ENCODE assay signal across 8 cellular contexts in genomic region chr13:48595330-48596127, GRCh38. TPM values are rescaled to one million over a fixed set of nuclear protein-coding genes. Genes with fewer than 3 reads are reported as not detected.
DNase-seq lines count a peak whose midpoint lies in the region; ATAC-seq and TF ChIP-seq lines count a peak whose summit lies in the region.

No MANE protein-coding gene starts in this region.

- H3K4me3 ChIP-seq in AG09309 (ENCODE audit: control insufficient read depth, low read depth, low read length), result no peak overlapping the region
- no peak overlapping the region for H3K4me3 ChIP-seq in SK-N-SH (ENCODE audit: low read depth in 2 of 2, low read length in 1 of 2)
- no peak overlapping the region for H3K4me3 ChIP-seq in ascending aorta
- H3K4me3 ChIP-seq in hepatocyte, result no peak overlapping the region

- peak; percentile 77 for ATAC-seq in GM18502 (IDR thresholded peaks at IDR 0.05; ENCODE audit: poor library complexity, unreplicated experiment)
- ATAC-seq in HG03520 (IDR thresholded peaks at IDR 0.05; ENCODE audit: unreplicated experiment), result peak; percentile 59
- no peak for ATAC-seq in HG03159 (IDR thresholded peaks at IDR 0.05; ENCODE audit: unreplicated experiment)

- POLR2A ChIA-PET in SK-N-SH (lab: Yijun Ruan, JAX), result no interaction called here

- H3K4me2 ChIP-seq in SK-N-SH (no peak overlapping the region), hepatocyte (no peak overlapping the region)

- TF ChIP-seq RAD21 in SK-N-SH (IDR thresholded peaks at IDR 0.05; ENCODE audit: low read length), result peak; percentile 91

- CTCF ChIA-PET in SK-N-SH (lab: Yijun Ruan, JAX), result interaction anchor here (0.6 to 9.8 kb wide), 12 partner anchors 10 to 690 kb away, joined by 3 to 102 read pairs (median 3); no protein-coding TSS in a partner anchor

- no peak for TF ChIP-seq EP300 in SK-N-SH (IDR thresholded peaks at IDR 0.05; ENCODE audit: borderline replicate concordance in 1 of 2, low read depth in 1 of 2, low read length in 1 of 2)

- no peaks in the 10 kb centered on the region for H3K36me3 ChIP-seq in SK-N-SH (replicated peaks in 1 of 2; ENCODE audit: control insufficient read depth in 1 of 2, insufficient read depth in 2 of 2, low read length in 1 of 2)
- H3K36me3 ChIP-seq in ascending aorta, result no peaks in the 10 kb centered on the region
- no peaks in the 10 kb centered on the region for H3K36me3 ChIP-seq in hepatocyte (replicated peaks; ENCODE audit: insufficient read depth, low read depth)

- H4K20me1 ChIP-seq in SK-N-SH (ENCODE audit: insufficient read depth) (no peaks in the 10 kb centered on the region), hepatocyte (ENCODE audit: insufficient read depth, poor library complexity, severe bottlenecking) (no peaks in the 10 kb centered on the region)

- no peak overlapping the region for H3K9ac ChIP-seq in SK-N-SH

- H2AFZ ChIP-seq in SK-N-SH (ENCODE audit: low read depth), result no peak overlapping the region
- peak overlapping the region; percentile 16 for H2AFZ ChIP-seq in hepatocyte

- TF ChIP-seq CTCF in AG09309 (IDR thresholded peaks at IDR 0.05; ENCODE audit: control insufficient read depth, insufficient read depth, low read depth, low read length, missing control alignments) (peak; percentile 79), SK-N-SH (IDR thresholded peaks at IDR 0.05) (peak; percentile 80), ascending aorta (IDR thresholded peaks at IDR 0.05) (peak; percentile 31 to 64 (median 47)), hepatocyte (IDR thresholded peaks at IDR 0.05; ENCODE audit: poor library complexity) (peak; percentile 86)

- H3K9me2 ChIP-seq in SK-N-SH, result no peaks in the 10 kb centered on the region
- no peaks in the 10 kb centered on the region for H3K9me2 ChIP-seq in hepatocyte (replicated peaks; ENCODE audit: insufficient read depth)

- H3K79me2 ChIP-seq in SK-N-SH (ENCODE audit: insufficient read depth) (no peaks in the 10 kb centered on the region), hepatocyte (no peaks in the 10 kb centered on the region)

- no peaks in the 10 kb centered on the region for H3K9me3 ChIP-seq in SK-N-SH
- no peaks in the 10 kb centered on the region for H3K9me3 ChIP-seq in ascending aorta
- H3K9me3 ChIP-seq in hepatocyte (ENCODE audit: low read depth), result no peaks in the 10 kb centered on the region

- H3K27me3 ChIP-seq in SK-N-SH (ENCODE audit: insufficient read depth), result no peaks in the 10 kb centered on the region
- no peaks in the 10 kb centered on the region for H3K27me3 ChIP-seq in ascending aorta
- no peaks in the 10 kb centered on the region for H3K27me3 ChIP-seq in hepatocyte

- intact Hi-C loops in ascending aorta (cut with DNase I), result loop anchor here (5.0 kb wide), 2 partner anchors 172 to 687 kb away; no protein-coding TSS in a partner anchor

- H3F3A ChIP-seq in SK-N-SH (replicated peaks; ENCODE audit: insufficient read depth), result peaks cover 9% of the 10 kb centered on the region

- WGBS in SK-N-SH (ENCODE audit: low lambda C conversion rate), result 75% methylated on average over 7 of the region's 7 CpGs
- WGBS in hepatocyte (ENCODE audit: low lambda C conversion rate, missing lambda C conversion rate), result 74% methylated on average over 7 of the region's 7 CpGs

- no peak overlapping the region for H3K27ac ChIP-seq in SK-N-SH (ENCODE audit: low read depth in 2 of 2, low read length in 1 of 2)
- H3K27ac ChIP-seq in ascending aorta, result no peak overlapping the region
- no peak overlapping the region for H3K27ac ChIP-seq in hepatocyte

- H3K4me1 ChIP-seq in SK-N-SH (ENCODE audit: control insufficient read depth in 1 of 2, insufficient read depth in 2 of 2, low read depth in 1 of 2, low read length in 1 of 2) (no peaks in the 10 kb centered on the region), ascending aorta (no peaks in the 10 kb centered on the region), hepatocyte (ENCODE audit: insufficient read depth) (peaks cover 14% of the 10 kb centered on the region)

- peak; percentile 37 for DNase-seq in AG09309 (ENCODE audit: low read depth)
- DNase-seq in SK-N-SH, result peak; percentile 48
- DNase-seq in ascending aorta (ENCODE audit: low spot score in 2 of 2), result no peak
- peak; percentile 82 for DNase-seq in hepatocyte (ENCODE audit: low spot score)
- DNase-seq in stimulated activated CD4-positive, alpha-beta T cell treated with anti-CD3 and anti-CD28 coated beads, Interleukin-12 subunit alpha, Interleukin-12 subunit beta, amount 100 ng/mL, for 4 hours, result peak; percentile 29

TF ChIP-seq in SK-N-SH, 30 proteins besides CTCF, POLR2A, EP300 and RAD21:
- peak; percentile 97 for TF ChIP-seq SMC3 (IDR thresholded peaks at IDR 0.05; ENCODE audit: low read depth, low read length)
- no peak for TF ChIP-seq POLR2AphosphoS5 (IDR thresholded peaks at IDR 0.05; ENCODE audit: low read depth, low read length)
- no peak for TF ChIP-seq SIN3A (IDR thresholded peaks at IDR 0.05; ENCODE audit: borderline replicate concordance, low read depth, low read length)

RNA-seq across cellular contexts. Expression of gene CYSLTR2, which starts 58.2 kb away (rescaled TPM):
- polyA plus RNA-seq in SK-N-SH (2012; rRNA removed) (0.12 and 0.41 TPM in 2 replicates), hepatocyte (5.1 and 5.3 TPM in 2 replicates)
- polyA plus RNA-seq in SK-N-SH (2012; cell fraction: cytosol; rRNA removed), result 0.31 and 0.39 TPM in 2 replicates
- 0.05 and 0.17 TPM in 2 replicates for polyA plus RNA-seq in SK-N-SH (2012; cell fraction: nucleus; rRNA removed)
- total RNA-seq in ascending aorta (1.2 TPM), hepatocyte (22.2 and 24.4 TPM in 2 replicates)

Comparison
In these comparisons a context has a peak if more than half of its experiments do, and no peak if none do; other contexts are left out.
1. DNase-seq: peak in AG09309 (single experiment), SK-N-SH (single experiment), hepatocyte (single experiment) and stimulated activated CD4-positive, alpha-beta T cell treated with anti-CD3 and anti-CD28 coated beads, Interleukin-12 subunit alpha, Interleukin-12 subunit beta, amount 100 ng/mL, for 4 hours (single experiment); none in ascending aorta (0 of 2).
2. RNA of gene CYSLTR2, which starts 58.2 kb away (total RNA-seq): 22.2 to 24.4 TPM in hepatocyte; 1.2 TPM in ascending aorta (single experiment); every median in the first group is over 10 times any median in the second.
3. Peak in every context shown above with its lines, with median percentiles within 50 percentile points of each other: CTCF ChIP-seq.